Comparison of ENCODE assay signal across 32 cellular contexts in the genomic region with DNA sequence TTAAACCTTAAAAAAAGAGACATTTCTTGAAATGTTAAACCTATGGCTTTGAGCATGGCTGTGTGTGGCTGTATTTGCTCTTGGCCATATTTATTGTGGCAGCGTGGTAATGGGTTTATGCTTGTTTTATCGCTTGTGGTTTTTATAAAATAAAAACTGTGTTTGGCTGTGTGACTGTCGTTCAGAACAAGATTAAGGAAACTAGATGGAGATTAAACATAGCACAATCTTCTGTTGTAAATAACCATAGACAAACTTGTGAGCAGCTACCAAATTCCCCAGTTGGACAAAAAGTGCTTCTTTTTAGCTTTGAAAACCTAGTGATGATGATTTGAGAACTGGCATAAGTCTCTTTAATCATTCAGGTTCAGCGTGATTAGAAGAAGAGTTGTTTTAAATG.
"Had no signal": no experiment of that assay in that cellular context is flagged by ENCODE, and none has a peak within 500 bp of the region (broad histone marks: within the 10 kb centered on the region; RNA-seq: fewer than 3 reads in every experiment).

No MANE protein-coding gene starts in this region.

- H3K27me3 Mint-ChIP-seq: activated CD4-positive, alpha-beta memory T cell treated with anti-CD3 and anti-CD28 coated beads, Interleukin-2, amount 10 ng/mL, durations not matched to agents 7 days and 5 days; activated CD8-positive, alpha-beta memory T cell treated with anti-CD3 and anti-CD28 coated beads, Interleukin-2, amount 10 ng/mL, durations not matched to agents 7 days and 5 days; activated naive CD8-positive, alpha-beta T cell treated with anti-CD3 and anti-CD28 coated beads for 36 hours had no signal

- ATAC-seq: activated CD8-positive, alpha-beta memory T cell treated with anti-CD3 and anti-CD28 coated beads, Interleukin-2, amount 10 ng/mL, durations not matched to agents 7 days and 5 days; PC-3; Right ventricle myocardium inferior had no signal

- DNase-seq: activated CD4-positive, alpha-beta memory T cell treated with anti-CD3 and anti-CD28 coated beads, Interleukin-2, amount 10 ng/mL, durations not matched to agents 7 days and 5 days; activated CD4-positive, alpha-beta T cell treated with anti-CD3 and anti-CD28 coated beads for 1 hour; activated CD4-positive, alpha-beta T cell treated with anti-CD3 and anti-CD28 coated beads for 48 hours; activated CD4-positive, CD25-positive, alpha-beta regulatory T cell; activated CD8-positive, alpha-beta memory T cell treated with anti-CD3 and anti-CD28 coated beads for 24 hours; activated CD8-positive, alpha-beta memory T cell treated with anti-CD3 and anti-CD28 coated beads, Interleukin-2, amount 10 ng/mL, durations not matched to agents 7 days and 5 days; activated CD8-positive, alpha-beta memory T cell treated with anti-CD3 and anti-CD28 coated beads, Interleukin-2, amount 50 U/mL, for 48 hours; activated effector memory CD4-positive, alpha-beta T cell treated with anti-CD3 and anti-CD28 coated beads, Interleukin-2, amount 50 U/mL, for 16 hours; activated naive CD4-positive, alpha-beta T cell; activated naive CD4-positive, alpha-beta T cell treated with anti-CD3 and anti-CD28 coated beads, Interleukin-2, amount 50 U/mL, for 16 hours; activated naive CD8-positive, alpha-beta T cell treated with anti-CD3 and anti-CD28 coated beads for 36 hours; activated T-cell treated with anti-CD3 and anti-CD28 coated beads, Interleukin-2, amount 50 U/mL, for 48 hours; amniotic stem cell; aorta; brain microvascular endothelial cell; central memory CD4-positive, alpha-beta T cell; NCI-H1105; NCI-H1417 treated with DMSO at 0.1 percent for 48 hours; NCI-H2029; NCI-H345; NCI-H524 treated with DMSO at 0.1 percent for 48 hours; NCI-H748 treated with DMSO at 0.1 percent for 48 hours; NK-92 treated with Interleukin-12 subunit alpha and Interleukin-12 subunit beta, amount 100 ng/mL, for 24 hours; PC-3; SIG-M5; SW 1271; T-helper 1 cell; T-helper 2 cell; T-helper 9 cell had no signal

- H3K27ac ChIP-seq: brain microvascular endothelial cell, RWPE1, VCaP had no signal

- H3K27me3 ChIP-seq: brain microvascular endothelial cell had no signal

- H3K36me3 ChIP-seq: brain microvascular endothelial cell had no signal

- H3K4me3 Mint-ChIP-seq: activated CD4-positive, alpha-beta memory T cell treated with anti-CD3 and anti-CD28 coated beads, Interleukin-2, amount 10 ng/mL, durations not matched to agents 7 days and 5 days; activated CD8-positive, alpha-beta memory T cell treated with anti-CD3 and anti-CD28 coated beads, Interleukin-2, amount 10 ng/mL, durations not matched to agents 7 days and 5 days; activated naive CD8-positive, alpha-beta T cell treated with anti-CD3 and anti-CD28 coated beads for 36 hours had no signal

- H3K27ac Mint-ChIP-seq: activated CD4-positive, alpha-beta memory T cell treated with anti-CD3 and anti-CD28 coated beads, Interleukin-2, amount 10 ng/mL, durations not matched to agents 7 days and 5 days; activated CD8-positive, alpha-beta memory T cell treated with anti-CD3 and anti-CD28 coated beads, Interleukin-2, amount 10 ng/mL, durations not matched to agents 7 days and 5 days; activated naive CD8-positive, alpha-beta T cell treated with anti-CD3 and anti-CD28 coated beads for 36 hours had no signal
